ENCODE assay signal across 24 cellular contexts in the genomic region with DNA sequence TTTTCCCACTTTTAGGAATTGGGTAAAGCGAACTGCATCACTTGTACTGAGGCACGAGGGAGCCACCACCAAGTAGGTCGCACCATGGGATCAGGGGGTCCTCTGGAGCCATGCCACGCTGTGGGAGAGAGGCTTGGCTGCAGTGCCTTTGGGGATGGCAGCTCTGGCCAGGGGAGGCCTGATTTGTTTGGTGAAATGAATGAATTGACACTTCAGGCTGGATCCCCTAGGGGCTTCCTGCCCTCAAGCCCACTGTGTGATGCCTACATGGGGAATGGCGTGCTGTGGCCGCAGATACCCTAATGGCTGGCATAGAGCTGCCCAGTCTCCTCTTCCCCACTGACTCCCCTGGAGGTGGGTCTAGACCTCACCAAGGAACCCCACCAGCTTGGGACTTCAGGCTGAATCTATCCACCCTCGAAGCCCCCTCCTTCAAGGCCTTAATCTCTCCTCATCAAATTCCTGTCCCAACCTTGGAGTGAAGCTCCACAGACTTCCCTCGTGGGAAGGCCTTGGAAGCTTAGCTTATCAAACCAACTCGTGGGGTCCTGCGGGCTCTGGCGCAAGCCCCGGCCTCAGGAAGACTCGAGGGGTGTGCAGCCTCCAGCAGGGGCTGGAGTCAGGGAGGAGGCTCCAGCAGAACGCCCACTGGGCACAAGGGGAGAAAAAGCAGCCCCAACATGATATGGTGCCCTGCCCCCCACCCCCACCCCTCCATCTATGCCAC.
"Had no signal": no experiment of that assay in that cellular context is flagged by ENCODE, and none has a peak within 500 bp of the region (broad histone marks: within the 10 kb centered on the region; RNA-seq: fewer than 3 reads in every experiment).

No MANE protein-coding gene starts in this region.

- H3K27ac ChIP-seq: esophagus muscularis mucosa, foreskin keratinocyte, heart right ventricle, left lung, neutrophil, ovary, psoas muscle, stomach, thyroid gland, upper lobe of left lung had no signal

- DNase-seq: activated B cell treated with CpG ODN at 0.5 μM for 24 hours; activated CD4-positive, alpha-beta T cell treated with anti-CD3 and anti-CD28 coated beads, Interleukin-2, amount 50 U/mL, for 4 hours; activated gamma-delta T cell; activated naive CD4-positive, alpha-beta T cell treated with anti-CD3 and anti-CD28 coated beads, Interleukin-2, amount 10 ng/mL, durations not matched to agents 7 days and 5 days; activated naive CD8-positive, alpha-beta T cell treated with anti-CD3 and anti-CD28 coated beads, Interleukin-2, amount 50 U/mL, for 24 hours; activated T-cell treated with anti-CD3 and anti-CD28 coated beads for 4 hours; amygdala; central memory CD4-positive, alpha-beta T cell; heart right ventricle; left lung; ovary; psoas muscle; stimulated activated CD4-positive, alpha-beta T cell treated with anti-CD3 and anti-CD28 coated beads, Interleukin-2, amount 100 ng/mL, for 24 hours; stimulated activated naive B cell treated with anti-CD40 and anti-IgM and Interleukin-4, amounts not matched to agents 10 μg/mL and 1 μg/mL and 100 μg/mL, for 72 hours; stomach; T-helper 2 cell; thyroid gland; upper lobe of left lung had no signal

- H3K4me3 ChIP-seq: esophagus muscularis mucosa, heart right ventricle, left lung, lung, mucosa of descending colon, ovary, psoas muscle, smooth muscle cell, stomach, thyroid gland, upper lobe of left lung had no signal

- H3K9me3 ChIP-seq: esophagus muscularis mucosa, heart right ventricle, left lung, mucosa of descending colon, neutrophil, ovary, psoas muscle, stomach, thyroid gland, upper lobe of left lung had no signal

- H3K27me3 ChIP-seq: foreskin keratinocyte, ovary, thyroid gland, upper lobe of left lung had no signal

- H3K4me2 ChIP-seq: smooth muscle cell had no signal

- ATAC-seq: heart right ventricle, left lung, mucosa of descending colon, psoas muscle had no signal

- H3K4me1 ChIP-seq: left lung had no signal

- H3K36me3 ChIP-seq: esophagus muscularis mucosa, heart right ventricle, left lung, neutrophil, ovary, stomach, thyroid gland, upper lobe of left lung had no signal
